Comparison of ENCODE assay signal across 7 cellular contexts in genomic region chr1:48093696-48094518, GRCh38.
A peak's percentile ranks its signal among the peaks of the same experiment; 100 is the strongest.
DNase-seq lines count a peak whose midpoint lies in the region; ATAC-seq and TF ChIP-seq lines count a peak whose summit lies in the region.

No MANE protein-coding gene starts in this region.

- peak; percentile 98 for ATAC-seq in HG02798 (IDR thresholded peaks at IDR 0.05; ENCODE audit: poor library complexity, unreplicated experiment)

- DNase-seq in GM13977 (ENCODE audit: low spot score), result peak; percentile 85
- DNase-seq in NCI-H1417 treated with DMSO at 0.1 percent for 48 hours (lab: John Stamatoyannopoulos, UW), result peak; percentile 71
- DNase-seq in T-helper 22 cell (ENCODE audit: low read depth), result peak; percentile 19
- peak; percentile 76 for DNase-seq in astrocyte of the hippocampus (ENCODE audit: low read depth, low spot score)
- peak; percentile 93 for DNase-seq in islet precursor cell
- peak; percentile 68 for DNase-seq in stimulated activated CD4-positive, alpha-beta T cell treated with anti-CD3 and anti-CD28 coated beads, Interleukin-4, amount 100 ng/mL, for 24 hours

- TF ChIP-seq CTCF in GM13977 (IDR thresholded peaks at IDR 0.05; ENCODE audit: extremely low read depth, insufficient read depth, missing control alignments), result peak; percentile 85

- in situ Hi-C loops in GM13977 (cut with MboI; ENCODE audit: low pct_unique_long_range_greater_than_20kb, low sequenced_read_pairs, unreplicated experiment), result no loop called here

Comparison
In these comparisons a context has a peak if more than half of its experiments do, and no peak if none do; other contexts are left out.
1. Peak in every context shown above with its lines: DNase-seq and ATAC-seq.
2. DNase-seq: peak in every context shown above with its lines; median percentile 93 in islet precursor cell; 85 in GM13977; 76 in astrocyte of the hippocampus; 71 in NCI-H1417 treated with DMSO at 0.1 percent for 48 hours; 68 in stimulated activated CD4-positive, alpha-beta T cell treated with anti-CD3 and anti-CD28 coated beads, Interleukin-4, amount 100 ng/mL, for 24 hours; 19 in T-helper 22 cell.